ENCODE assay signal across 12 cellular contexts in genomic region chr5:10655041-10655685, GRCh38.
DNase-seq lines count a peak whose midpoint lies in the region; ATAC-seq lines count a peak whose summit lies in the region.
"Had no signal": no experiment of that assay in that cellular context is flagged by ENCODE, and none has a peak within 500 bp of the region (broad histone marks: within the 10 kb centered on the region; RNA-seq: fewer than 3 reads in every experiment).

No MANE protein-coding gene starts in this region.

- no peaks in the 10 kb centered on the region for H3K4me1 Mint-ChIP-seq in activated CD4-positive, alpha-beta T cell treated with anti-CD3 and anti-CD28 coated beads, Interleukin-2, amount 10 ng/mL, durations not matched to agents 24 days and 14 days

- no peaks in the 10 kb centered on the region for H3K27me3 ChIP-seq in SJCRH30
- H3K27me3 ChIP-seq: BLaER1, right lobe of liver had no signal

- no peak overlapping the region for H3K4me3 ChIP-seq in SJCRH30
- H3K4me3 ChIP-seq: BLaER1, right lobe of liver, transverse colon had no signal

- H3K9me3 ChIP-seq in SJCRH30 (replicated peaks) = no peaks in the 10 kb centered on the region
- H3K9me3 ChIP-seq: BLaER1, right lobe of liver, transverse colon had no signal

- no peak overlapping the region for H3K27ac Mint-ChIP-seq in activated CD4-positive, alpha-beta T cell treated with anti-CD3 and anti-CD28 coated beads, Interleukin-2, amount 10 ng/mL, durations not matched to agents 24 days and 14 days

- no peaks in the 10 kb centered on the region for H3K36me3 ChIP-seq in SJCRH30
- H3K36me3 ChIP-seq: right lobe of liver, transverse colon had no signal

- H3K36me3 Mint-ChIP-seq in activated CD4-positive, alpha-beta T cell treated with anti-CD3 and anti-CD28 coated beads, Interleukin-2, amount 10 ng/mL, durations not matched to agents 24 days and 14 days (ENCODE audit: low read depth) = peaks cover 11% of the 10 kb centered on the region

- no peaks in the 10 kb centered on the region for H3K9me3 Mint-ChIP-seq in activated CD4-positive, alpha-beta T cell treated with anti-CD3 and anti-CD28 coated beads, Interleukin-2, amount 10 ng/mL, durations not matched to agents 24 days and 14 days

- no peaks in the 10 kb centered on the region for H3K4me1 ChIP-seq in SJCRH30
- H3K4me1 ChIP-seq: BLaER1, right lobe of liver, transverse colon had no signal

- peak; percentile 89 for ATAC-seq in GM18520 (IDR thresholded peaks at IDR 0.05; ENCODE audit: unreplicated experiment)
- ATAC-seq: right lobe of liver had no signal

- H3K27me3 Mint-ChIP-seq in activated CD4-positive, alpha-beta T cell treated with anti-CD3 and anti-CD28 coated beads, Interleukin-2, amount 10 ng/mL, durations not matched to agents 24 days and 14 days = no peaks in the 10 kb centered on the region

- intact Hi-C loops in activated CD4-positive, alpha-beta T cell treated with anti-CD3 and anti-CD28 coated beads, Interleukin-2, amount 10 ng/mL, durations not matched to agents 24 days and 14 days (cut with micrococcal nuclease) = no loop called here

- DNase-seq in 8988T (peak; percentile 92), HPDE6-E6E7 (ENCODE audit: extremely low spot score) (peak; percentile 53), cerebellar cortex (ENCODE audit: low spot score) (peak; percentile 13), SJCRH30 (no peak), caudate nucleus (lab: John Stamatoyannopoulos, UW) (no peak)
- no peak for DNase-seq in activated CD4-positive, alpha-beta T cell treated with anti-CD3 and anti-CD28 coated beads for 48 hours
- DNase-seq in activated CD4-positive, alpha-beta T cell treated with anti-CD3 and anti-CD28 coated beads, Interleukin-2, amount 10 ng/mL, durations not matched to agents 24 days and 14 days = no peak
- DNase-seq: activated effector memory CD4-positive, alpha-beta T cell treated with anti-CD3 and anti-CD28 coated beads, Interleukin-2, amount 50 U/mL, for 16 hours; transverse colon had no signal

- H3K4me3 Mint-ChIP-seq in activated CD4-positive, alpha-beta T cell treated with anti-CD3 and anti-CD28 coated beads, Interleukin-2, amount 10 ng/mL, durations not matched to agents 24 days and 14 days = no peak overlapping the region

- H3K27ac ChIP-seq in SJCRH30 (no peak overlapping the region), caudate nucleus (ENCODE audit: low read depth, low read length) (no peak overlapping the region)
- H3K27ac ChIP-seq: BLaER1, right lobe of liver, transverse colon had no signal

Comparison
In these comparisons a context has a peak if more than half of its experiments do, and no peak if none do; other contexts are left out.
1. DNase-seq: peak in 8988T (single experiment), HPDE6-E6E7 (single experiment) and cerebellar cortex (single experiment); none in SJCRH30 (0 of 2), caudate nucleus (0 of 61), activated CD4-positive, alpha-beta T cell treated with anti-CD3 and anti-CD28 coated beads for 48 hours (single experiment) and activated CD4-positive, alpha-beta T cell treated with anti-CD3 and anti-CD28 coated beads, Interleukin-2, amount 10 ng/mL, durations not matched to agents 24 days and 14 days (single experiment).